ENCODE assay signal across 1 cellular context in the genomic region with DNA sequence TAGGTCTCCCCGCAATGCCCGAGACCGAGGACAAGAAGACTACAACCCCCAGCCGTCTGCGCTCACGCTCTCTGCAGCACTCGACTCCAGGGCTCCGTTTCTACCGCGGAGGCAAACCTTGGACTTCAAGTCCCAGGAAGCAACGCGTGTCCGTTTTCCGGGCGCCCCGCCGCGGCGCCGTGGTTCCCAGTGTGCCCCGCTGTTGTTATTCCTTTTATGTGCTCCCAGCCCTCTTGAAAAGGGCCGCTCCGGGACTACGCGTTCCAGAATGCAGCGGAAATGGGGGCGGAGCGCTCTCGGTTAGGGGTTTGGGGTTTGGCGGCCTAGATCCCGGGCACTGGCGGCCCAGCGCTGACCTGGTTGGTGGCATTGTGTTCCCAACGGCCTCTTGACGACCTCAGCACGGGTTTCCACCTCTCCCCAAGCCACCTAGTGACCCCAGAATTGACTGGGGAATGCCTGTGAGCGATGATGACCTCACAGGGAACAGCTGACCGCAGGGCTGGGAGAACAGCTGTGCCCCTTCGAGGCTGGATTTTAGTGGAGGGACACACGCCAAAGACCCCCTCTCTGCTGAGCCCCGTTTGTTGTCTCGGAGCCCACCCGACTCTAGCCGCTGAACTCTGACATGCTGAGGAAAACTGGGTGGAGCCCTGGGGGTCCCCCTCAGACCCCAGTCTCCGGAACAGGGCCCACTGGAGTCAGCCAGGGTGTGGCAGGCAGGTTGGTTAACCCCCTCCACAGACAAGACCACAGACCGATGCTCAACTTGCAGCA.
TF ChIP-seq lines count a peak whose summit lies in the region.

No MANE protein-coding gene starts in this region.

TF ChIP-seq in HepG2, 621 proteins besides CTCF, POLR2A, EP300 and RAD21 (continued from another document):
- TF ChIP-seq PRDM4 (CRISPR knock-in tag; IDR thresholded peaks at IDR 0.05; ENCODE audit: borderline replicate concordance) (no peak), ZNF639 (CRISPR knock-in tag; conservative IDR thresholded peaks at IDR 0.05) (peak; percentile 90), ZNF431 (CRISPR knock-in tag; IDR thresholded peaks at IDR 0.05; ENCODE audit: borderline replicate concordance, low read depth) (no peak), DMAP1 (CRISPR knock-in tag; IDR thresholded peaks at IDR 0.05) (no peak), NKX3-1 (CRISPR knock-in tag; IDR thresholded peaks at IDR 0.05) (0 out of 2 replicates have a peak, but pooled peaks have one; percentile 60), HNF4A (CRISPR knock-in tag; IDR thresholded peaks at IDR 0.05) (0 out of 2 replicates have a peak, but pooled peaks have one; percentile 21), ZBTB7A (CRISPR knock-in tag; IDR thresholded peaks at IDR 0.05) (0 out of 2 replicates have a peak, but pooled peaks have one; percentile 33), TBL1XR1 (IDR thresholded peaks at IDR 0.05; ENCODE audit: borderline replicate concordance, low read length, partially characterized antibody) (peak; percentile 51), DRAP1 (CRISPR knock-in tag; IDR thresholded peaks at IDR 0.05) (peak; percentile 85), ZNF530 (CRISPR knock-in tag; IDR thresholded peaks at IDR 0.05; ENCODE audit: low read depth) (no peak), ZNF251 (CRISPR knock-in tag; IDR thresholded peaks at IDR 0.05) (no peak), TFAP4 (IDR thresholded peaks at IDR 0.05; ENCODE audit: borderline replicate concordance, low read depth) (peak; percentile 95), GABPB1 (CRISPR knock-in tag; IDR thresholded peaks at IDR 0.05) (peak; percentile 97), ZNF724P (CRISPR knock-in tag; IDR thresholded peaks at IDR 0.05; ENCODE audit: borderline replicate concordance) (no peak; the same call in 1 of the 2 replicates), SRSF1 (optimal IDR thresholded peaks at IDR 0.05; ENCODE audit: low read depth, low read length) (no peak), ZFP1 (CRISPR knock-in tag; IDR thresholded peaks at IDR 0.05) (0 out of 2 replicates have a peak, but pooled peaks have one; percentile 23), ZKSCAN1 (IDR thresholded peaks at IDR 0.05; ENCODE audit: low read length) (no peak), ZNF674 (CRISPR knock-in tag; IDR thresholded peaks at IDR 0.05; ENCODE audit: low read depth) (peak; percentile 5; the same call in 1 of the 2 replicates), POGK (CRISPR knock-in tag; conservative IDR thresholded peaks at IDR 0.05) (peak; percentile 80), ZNF878 (CRISPR knock-in tag; IDR thresholded peaks at IDR 0.05) (peak; percentile 51), TARDBP (CRISPR knock-in tag; IDR thresholded peaks at IDR 0.05) (peak; percentile 52; the same call in 1 of the 2 replicates)
- TF ChIP-seq, protein P1, sequence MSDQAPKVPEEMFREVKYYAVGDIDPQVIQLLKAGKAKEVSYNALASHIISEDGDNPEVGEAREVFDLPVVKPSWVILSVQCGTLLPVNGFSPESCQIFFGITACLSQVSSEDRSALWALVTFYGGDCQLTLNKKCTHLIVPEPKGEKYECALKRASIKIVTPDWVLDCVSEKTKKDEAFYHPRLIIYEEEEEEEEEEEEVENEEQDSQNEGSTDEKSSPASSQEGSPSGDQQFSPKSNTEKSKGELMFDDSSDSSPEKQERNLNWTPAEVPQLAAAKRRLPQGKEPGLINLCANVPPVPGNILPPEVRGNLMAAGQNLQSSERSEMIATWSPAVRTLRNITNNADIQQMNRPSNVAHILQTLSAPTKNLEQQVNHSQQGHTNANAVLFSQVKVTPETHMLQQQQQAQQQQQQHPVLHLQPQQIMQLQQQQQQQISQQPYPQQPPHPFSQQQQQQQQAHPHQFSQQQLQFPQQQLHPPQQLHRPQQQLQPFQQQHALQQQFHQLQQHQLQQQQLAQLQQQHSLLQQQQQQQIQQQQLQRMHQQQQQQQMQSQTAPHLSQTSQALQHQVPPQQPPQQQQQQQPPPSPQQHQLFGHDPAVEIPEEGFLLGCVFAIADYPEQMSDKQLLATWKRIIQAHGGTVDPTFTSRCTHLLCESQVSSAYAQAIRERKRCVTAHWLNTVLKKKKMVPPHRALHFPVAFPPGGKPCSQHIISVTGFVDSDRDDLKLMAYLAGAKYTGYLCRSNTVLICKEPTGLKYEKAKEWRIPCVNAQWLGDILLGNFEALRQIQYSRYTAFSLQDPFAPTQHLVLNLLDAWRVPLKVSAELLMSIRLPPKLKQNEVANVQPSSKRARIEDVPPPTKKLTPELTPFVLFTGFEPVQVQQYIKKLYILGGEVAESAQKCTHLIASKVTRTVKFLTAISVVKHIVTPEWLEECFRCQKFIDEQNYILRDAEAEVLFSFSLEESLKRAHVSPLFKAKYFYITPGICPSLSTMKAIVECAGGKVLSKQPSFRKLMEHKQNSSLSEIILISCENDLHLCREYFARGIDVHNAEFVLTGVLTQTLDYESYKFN (CRISPR knock-in tag; conservative IDR thresholded peaks at IDR 0.05): peak; percentile 60; the same call in 1 of the 2 replicates
